22 cellular contexts compared by ENCODE assay signal in genomic region chr3:133606902-133607301, GRCh38. TPM values are rescaled to one million over a fixed set of nuclear protein-coding genes. Genes with fewer than 3 reads are reported as not detected.
DNase-seq lines count a peak whose midpoint lies in the region; FAIRE-seq and TF ChIP-seq lines count a peak whose summit lies in the region.
"Had no signal": no experiment of that assay in that cellular context is flagged by ENCODE, and none has a peak within 500 bp of the region (broad histone marks: within the 10 kb centered on the region; RNA-seq: fewer than 3 reads in every experiment).

No MANE protein-coding gene starts in this region.

- H3K4me3 ChIP-seq in mammary epithelial cell (replicated peaks in 1 of 3; ENCODE audit: insufficient read depth in 1 of 3, low read depth in 2 of 3, low read length in 3 of 3) (no peak overlapping the region), astrocyte (ENCODE audit: insufficient read depth, low read depth, low read length) (no peak overlapping the region)
- H3K4me3 ChIP-seq: A549; BLaER1 treated with 17β-estradiol and CSF1 and Interleukin-3, amounts not matched to agents 10 nM and 100 nM; GM12878 had no signal

- peak overlapping the region; percentile 41 for H3K27ac Mint-ChIP-seq in T-helper 2 cell treated with Interferon-gamma antibody and Interleukin-4, amounts not matched to agents 5 μg/mL and 100 μg/mL, for 36 hours
- H3K27ac Mint-ChIP-seq in MCF 10A (ENCODE audit: low read depth, unreplicated experiment) (peak overlapping the region; percentile 49), astrocyte (ENCODE audit: unreplicated experiment) (no peak overlapping the region)
- H3K27ac Mint-ChIP-seq: B cell; CD4-positive, alpha-beta T cell; CD8-positive, alpha-beta T cell had no signal

- H3K27me3 Mint-ChIP-seq in T-helper 2 cell treated with Interferon-gamma antibody and Interleukin-4, amounts not matched to agents 5 μg/mL and 100 μg/mL, for 36 hours (ENCODE audit: low read depth) = no peaks in the 10 kb centered on the region
- H3K27me3 Mint-ChIP-seq in MCF 10A (ENCODE audit: insufficient read depth, unreplicated experiment) (no peaks in the 10 kb centered on the region), astrocyte (ENCODE audit: low read depth, unreplicated experiment) (no peaks in the 10 kb centered on the region)
- H3K27me3 Mint-ChIP-seq: B cell; CD4-positive, alpha-beta T cell had no signal

- H3K4me1 ChIP-seq in mammary epithelial cell (ENCODE audit: insufficient read depth, low read length) (no peaks in the 10 kb centered on the region), astrocyte (ENCODE audit: insufficient read depth, low read length) (no peaks in the 10 kb centered on the region)
- H3K4me1 ChIP-seq: A549; BLaER1 treated with 17β-estradiol and CSF1 and Interleukin-3, amounts not matched to agents 10 nM and 100 nM; Caco-2 had no signal

- no peak overlapping the region for H3K9ac ChIP-seq in mammary epithelial cell (ENCODE audit: insufficient read depth, low read length)
- H3K9ac ChIP-seq in astrocyte (ENCODE audit: low read length) = no peak overlapping the region
- H3K9ac ChIP-seq: BLaER1 treated with 17β-estradiol and CSF1 and Interleukin-3, amounts not matched to agents 10 nM and 100 nM had no signal

- H3K27ac ChIP-seq in mammary epithelial cell (ENCODE audit: insufficient read depth, low read depth, low read length) = no peak overlapping the region
- no peak overlapping the region for H3K27ac ChIP-seq in astrocyte (ENCODE audit: low read depth, low read length)
- H3K27ac ChIP-seq: 22Rv1; A549; BLaER1 treated with 17β-estradiol and CSF1 and Interleukin-3, amounts not matched to agents 10 nM and 100 nM; C4-2B had no signal

- POLR2A ChIA-PET in MCF 10A (lab: Yijun Ruan, JAX) = interaction anchor here (1.5 kb wide), 1 partner anchor 32 kb away, joined by 4 read pairs; no protein-coding TSS in a partner anchor

- BruUV-seq in MCF 10A (replicated peaks; lab: Mats Ljungman, UMichigan) (no TSS peak), mammary epithelial cell (replicated peaks; lab: Mats Ljungman, UMichigan) (no TSS peak)

- in situ Hi-C loops in mammary epithelial cell (cut with MboI; ENCODE audit: low sequenced_read_pairs in 2 of 2) = no loop called here

- peak; percentile 20 for FAIRE-seq in astrocyte (lab: Jason Lieb, UNC)
- FAIRE-seq: A549, D721Med, GM12878, GM12892 had no signal

- DNase-seq in T-helper 2 cell treated with Interferon-gamma antibody and Interleukin-4, amounts not matched to agents 5 μg/mL and 100 μg/mL, for 36 hours (ENCODE audit: low spot score) = no peak
- no peak for DNase-seq in T-helper 2 cell
- DNase-seq in MCF 10A (ENCODE audit: unreplicated experiment) = no peak
- DNase-seq in mammary epithelial cell = no peak
- DNase-seq in astrocyte (ENCODE audit: low read depth) = no peak
- DNase-seq: AML-193; Caco-2; Calu3; CD4-positive, alpha-beta T cell; CD8-positive, alpha-beta T cell; DMS79; DND-41; EL; GDM1 had no signal

- intact Hi-C loops in MCF 10A (cut with micrococcal nuclease) (no loop called here), mammary epithelial cell (cut with micrococcal nuclease) (no loop called here)

- CTCF ChIA-PET in MCF 10A (lab: Yijun Ruan, JAX) = interaction anchor here (0.5 to 0.7 kb wide), 5 partner anchors 11 to 575 kb away, joined by 3 to 4 read pairs (median 3); no protein-coding TSS in a partner anchor
- CTCF ChIA-PET in mammary epithelial cell (lab: Charles Lee; ENCODE audit: low non-redundant PET) = no interaction called here

- H3K9me3 ChIP-seq in mammary epithelial cell (replicated peaks; ENCODE audit: insufficient read depth, low read length) (no peaks in the 10 kb centered on the region), astrocyte (ENCODE audit: insufficient read depth, low read depth, low read length) (no peaks in the 10 kb centered on the region)
- H3K9me3 ChIP-seq: A549, Caco-2 had no signal

- no peak overlapping the region for H2AFZ ChIP-seq in mammary epithelial cell (ENCODE audit: low read depth, low read length)
- no peak overlapping the region for H2AFZ ChIP-seq in astrocyte (ENCODE audit: low read depth, low read length)

- peaks cover 27% of the 10 kb centered on the region for H3K36me3 ChIP-seq in mammary epithelial cell (ENCODE audit: insufficient read depth, low read length)
- H3K36me3 ChIP-seq in astrocyte (ENCODE audit: insufficient read depth, low read length) = peaks cover 22% of the 10 kb centered on the region

- no peaks in the 10 kb centered on the region for H3K9me3 Mint-ChIP-seq in T-helper 2 cell treated with Interferon-gamma antibody and Interleukin-4, amounts not matched to agents 5 μg/mL and 100 μg/mL, for 36 hours
- H3K9me3 Mint-ChIP-seq in MCF 10A (ENCODE audit: unreplicated experiment) (no peaks in the 10 kb centered on the region), astrocyte (ENCODE audit: unreplicated experiment) (no peaks in the 10 kb centered on the region)
- H3K9me3 Mint-ChIP-seq: CD4-positive, alpha-beta T cell; CD8-positive, alpha-beta T cell had no signal

- no peaks in the 10 kb centered on the region for H3K79me2 ChIP-seq in mammary epithelial cell (ENCODE audit: insufficient read depth, low read length)
- no peaks in the 10 kb centered on the region for H3K79me2 ChIP-seq in astrocyte (ENCODE audit: insufficient read depth, low read length)

- peaks cover 71% of the 10 kb centered on the region for H3K36me3 Mint-ChIP-seq in T-helper 2 cell treated with Interferon-gamma antibody and Interleukin-4, amounts not matched to agents 5 μg/mL and 100 μg/mL, for 36 hours (ENCODE audit: low read depth)
- peaks cover 68% of the 10 kb centered on the region for H3K36me3 Mint-ChIP-seq in MCF 10A (ENCODE audit: insufficient read depth, unreplicated experiment)
- H3K36me3 Mint-ChIP-seq in astrocyte (ENCODE audit: low read depth, unreplicated experiment) = peaks cover 4% of the 10 kb centered on the region

- WGBS in mammary epithelial cell (ENCODE audit: low coverage, missing lambda C conversion rate) = 97% methylated on average over 4 of the region's 4 CpGs

- dilution Hi-C loops in mammary epithelial cell (cut with HindIII; ENCODE audit: low sequenced_read_pairs) = no loop called here

- TF ChIP-seq CTCF in MCF 10A (IDR thresholded peaks at IDR 0.05; ENCODE audit: unreplicated experiment) (no peak), mammary epithelial cell (conservative IDR thresholded peaks at IDR 0.05 in 1 of 2, IDR thresholded peaks at IDR 0.05 in 1 of 2; ENCODE audit: extremely low read depth in 1 of 2, insufficient read depth in 1 of 2, low read depth in 1 of 2, low read length in 2 of 2) (no peak), astrocyte (IDR thresholded peaks at IDR 0.05; ENCODE audit: insufficient read depth, low read depth, low read length) (no peak)

- H3K4me2 ChIP-seq in mammary epithelial cell (ENCODE audit: insufficient read depth, low read depth, low read length) = no peak overlapping the region
- no peak overlapping the region for H3K4me2 ChIP-seq in astrocyte (ENCODE audit: low read length)
- H3K4me2 ChIP-seq: A549; BLaER1 treated with 17β-estradiol and CSF1 and Interleukin-3, amounts not matched to agents 10 nM and 100 nM had no signal

- H4K20me1 ChIP-seq in mammary epithelial cell (ENCODE audit: insufficient read depth, low read length) (no peaks in the 10 kb centered on the region), astrocyte (ENCODE audit: insufficient read depth, low read length) (no peaks in the 10 kb centered on the region)

- no peak overlapping the region for H3K4me3 Mint-ChIP-seq in T-helper 2 cell treated with Interferon-gamma antibody and Interleukin-4, amounts not matched to agents 5 μg/mL and 100 μg/mL, for 36 hours
- H3K4me3 Mint-ChIP-seq in MCF 10A (ENCODE audit: unreplicated experiment) (no peak overlapping the region), astrocyte (ENCODE audit: unreplicated experiment) (no peak overlapping the region)
- H3K4me3 Mint-ChIP-seq: B cell; CD4-positive, alpha-beta T cell; CD8-positive, alpha-beta T cell had no signal

- H3K27me3 ChIP-seq in mammary epithelial cell (ENCODE audit: insufficient read depth, low read length) (no peaks in the 10 kb centered on the region), astrocyte (ENCODE audit: insufficient read depth, low read length) (no peaks in the 10 kb centered on the region)
- H3K27me3 ChIP-seq: BLaER1 treated with 17β-estradiol and CSF1 and Interleukin-3, amounts not matched to agents 10 nM and 100 nM had no signal

- H3K4me1 Mint-ChIP-seq in T-helper 2 cell treated with Interferon-gamma antibody and Interleukin-4, amounts not matched to agents 5 μg/mL and 100 μg/mL, for 36 hours (ENCODE audit: low read depth) = peaks cover 6% of the 10 kb centered on the region
- H3K4me1 Mint-ChIP-seq in MCF 10A (ENCODE audit: insufficient read depth, unreplicated experiment) (no peaks in the 10 kb centered on the region), astrocyte (ENCODE audit: low read depth, unreplicated experiment) (no peaks in the 10 kb centered on the region)
- H3K4me1 Mint-ChIP-seq: B cell had no signal

RNA-seq across cellular contexts. Expression of gene CDV3, which starts 33.4 kb away (rescaled TPM):
- total RNA-seq in MCF 10A (2022) = 278 and 309 TPM in 2 replicates
- total RNA-seq in mammary epithelial cell = 100 to 1,000 TPM; 121 to 199 TPM
- 61.0 TPM for polyA plus RNA-seq in mammary epithelial cell
- 80.9 TPM for polyA minus RNA-seq in mammary epithelial cell
- total RNA-seq in astrocyte = 290 and 323 TPM in 2 replicates

RNA-seq across cellular contexts. Expression of gene TOPBP1, which starts 54.8 kb away (rescaled TPM):
- total RNA-seq in MCF 10A (2022) = 27.4 and 27.7 TPM in 2 replicates
- 10 to 100 TPM; 23.9 to 25.8 TPM for total RNA-seq in mammary epithelial cell
- polyA plus RNA-seq in mammary epithelial cell = 22.4 TPM
- 33.2 TPM for polyA minus RNA-seq in mammary epithelial cell
- 19.5 and 23.9 TPM in 2 replicates for total RNA-seq in astrocyte
